8 cellular contexts compared by ENCODE assay signal in genomic region chr6:30556006-30556713, GRCh38. TPM values are rescaled to one million over a fixed set of nuclear protein-coding genes. Genes with fewer than 3 reads are reported as not detected.
DNase-seq lines count a peak whose midpoint lies in the region; ATAC-seq, FAIRE-seq and TF ChIP-seq lines count a peak whose summit lies in the region.

Gene GNL1, minus strand, starts transcription at chr6:30556489. Its CDS starts 286 bp downstream, at chr6:30556203.

- intact Hi-C loops in IMR-90 (cut with micrococcal nuclease), result no loop called here

- TF ChIP-seq POLR2A in IMR-90 (IDR thresholded peaks at IDR 0.05; ENCODE audit: low read depth, low read length), result peak; percentile 83

- peak within 1 kb of the TSS; percentile 97 for H3K9ac ChIP-seq in IMR-90 (ENCODE audit: low read depth, low read length)

- no peak for TF ChIP-seq CTCF in D721Med (IDR thresholded peaks at IDR 0.05; ENCODE audit: insufficient read depth, missing control alignments)
- no peak for TF ChIP-seq CTCF in IMR-90 (conservative IDR thresholded peaks at IDR 0.05; ENCODE audit: low read depth, low read length)
- TF ChIP-seq CTCF in epithelial cell of esophagus (IDR thresholded peaks at IDR 0.05; ENCODE audit: insufficient read depth, low read depth, low read length, missing control alignments), result no peak

- no peaks in the 10 kb centered on the region for H3K9me3 ChIP-seq in IMR-90 (ENCODE audit: control insufficient read depth, insufficient read depth, low read length)

- H4K91ac ChIP-seq in IMR-90 (ENCODE audit: insufficient read depth, low read depth, low read length), result peak within 1 kb of the TSS; percentile 91

- peak within 1 kb of the TSS; percentile 71 to 98 for H4K8ac ChIP-seq in IMR-90 (ENCODE audit: low read depth in 2 of 2, low read length in 2 of 2)

- peaks cover 10 to 72% of the 10 kb centered on the region in 2 experiments for H3K79me1 ChIP-seq in IMR-90 (ENCODE audit: low read depth in 1 of 2, low read length in 2 of 2)

- peak within 1 kb of the TSS; percentile 64; the same call in 1 of the 3 replicates for H2BK15ac ChIP-seq in IMR-90 (ENCODE audit: low read depth, low read length)

- H3K4me2 ChIP-seq in IMR-90 (ENCODE audit: low read depth, low read length), result peak within 1 kb of the TSS; percentile 96

- peaks cover 2% of the 10 kb centered on the region for H3K4me1 ChIP-seq in IMR-90 (ENCODE audit: control insufficient read depth, insufficient read depth, low read length)

- H3K4me3 ChIP-seq in IMR-90 (ENCODE audit: insufficient read depth, low read depth, low read length) (peak within 1 kb of the TSS; percentile 94), epithelial cell of esophagus (ENCODE audit: low read length) (peak within 1 kb of the TSS; percentile 98)

- ATAC-seq in GM21526 (IDR thresholded peaks at IDR 0.05; ENCODE audit: low FRiP score, unreplicated experiment) (peak; percentile 76), IMR-90 (ENCODE audit: low read depth) (peak; percentile 72)

- peak within 1 kb of the TSS; percentile 96 for H3K27ac ChIP-seq in IMR-90 (ENCODE audit: insufficient read depth, low read length)

- peak within 1 kb of the TSS; percentile 97 for H2AFZ ChIP-seq in IMR-90 (replicated peaks; ENCODE audit: low read length, poor library complexity)

- H2AK9ac ChIP-seq in IMR-90 (replicated peaks; ENCODE audit: low read depth, low read length, poor library complexity), result peak within 1 kb of the TSS; percentile 98

- no peak for FAIRE-seq in D721Med (lab: Jason Lieb, UNC)

- peak within 1 kb of the TSS; percentile 95 for H3K14ac ChIP-seq in IMR-90 (replicated peaks; ENCODE audit: low read depth, low read length)

- WGBS in IMR-90 (ENCODE audit: extremely low coverage in 2 of 2, insufficient read length in 1 of 2), 2 experiments, result 0% methylated on average over 17 of the region's 67 CpGs; no CpG with 5 or more reads in 1 of the 2 experiments

- peak within 1 kb of the TSS; percentile 79 for H3K18ac ChIP-seq in IMR-90 (ENCODE audit: low read depth, low read length)

- H2BK120ac ChIP-seq in IMR-90 (ENCODE audit: low read depth, low read length), result peak within 1 kb of the TSS; percentile 84

- H3K9me1 ChIP-seq in IMR-90 (ENCODE audit: insufficient read depth, low read length), result peaks cover 6% of the 10 kb centered on the region; the same call in 1 of the 2 replicates

- H2BK20ac ChIP-seq in IMR-90 (ENCODE audit: low read depth, low read length), result 0 out of 2 replicates have a peak within 1 kb of the TSS, but pooled peaks have one; percentile 22

- H3K23ac ChIP-seq in IMR-90 (ENCODE audit: low read depth, low read length), result peak within 1 kb of the TSS; percentile 84

- peak within 1 kb of the TSS; percentile 98 for H4K5ac ChIP-seq in IMR-90 (ENCODE audit: low read depth, low read length)

- peak within 1 kb of the TSS; percentile 88 for H3K56ac ChIP-seq in IMR-90 (ENCODE audit: extremely low read depth, insufficient read depth, low read length)

- peak within 1 kb of the TSS; percentile 88 for H2BK5ac ChIP-seq in IMR-90 (ENCODE audit: low read depth, low read length, poor library complexity, severe bottlenecking)

- H4K20me1 ChIP-seq in IMR-90 (ENCODE audit: insufficient read depth, low read length), result peaks cover under 1% of the 10 kb centered on the region; the same call in 1 of the 2 replicates

- no peak for TF ChIP-seq RAD21 in IMR-90 (IDR thresholded peaks at IDR 0.05; ENCODE audit: low read length)

- H3K27me3 ChIP-seq in IMR-90 (ENCODE audit: control insufficient read depth, insufficient read depth, low read length), result no peaks in the 10 kb centered on the region

- H2AK5ac ChIP-seq in IMR-90 (ENCODE audit: low read depth, low read length), result peak within 1 kb of the TSS; percentile 87

- BruUV-seq in IMR-90 (replicated peaks; lab: Mats Ljungman, UMichigan), result no TSS peak

- peak; percentile 65 for DNase-seq in D721Med (ENCODE audit: insufficient read length, low spot score)
- peak; percentile 85 for DNase-seq in IMR-90
- peak; percentile 86 for DNase-seq in OCI-M2 (lab: John Stamatoyannopoulos, UW; ENCODE audit: unreplicated experiment)
- DNase-seq in activated T-cell treated with anti-CD3 and anti-CD28 coated beads for 4 hours, result peak; percentile 100
- DNase-seq in epithelial cell of esophagus (ENCODE audit: low read depth), result peak; percentile 97
- peak; percentile 96 for DNase-seq in mucosa of gallbladder (ENCODE audit: low spot score)
- peak; percentile 100 for DNase-seq in stimulated activated CD8-positive, alpha-beta memory T cell treated with anti-CD3 and anti-CD28 coated beads, Interleukin-4, amount 100 ng/mL, for 48 hours

- H3K36me3 ChIP-seq in IMR-90 (ENCODE audit: control insufficient read depth, insufficient read depth, low read length), result peaks cover 25% of the 10 kb centered on the region

- dilution Hi-C loops in IMR-90 (cut with HindIII; ENCODE audit: low sequenced_read_pairs, unreplicated experiment), result no loop called here

- CTCF ChIA-PET in IMR-90 (lab: Yijun Ruan, JAX), result interaction anchor here (1.7 kb wide), 1 partner anchor 11 kb away, joined by 8 read pairs; no protein-coding TSS in a partner anchor

- H3K4ac ChIP-seq in IMR-90 (ENCODE audit: low read depth, low read length), result peak within 1 kb of the TSS; percentile 98

- POLR2A ChIA-PET in IMR-90 (lab: Charles Lee; ENCODE audit: unreplicated experiment), result interaction anchor here (0.6 kb wide), 1 partner anchor 9 kb away, joined by 6 read pairs; no protein-coding TSS in a partner anchor

- in situ Hi-C loops in IMR-90 (cut with MboI; ENCODE audit: low sequenced_read_pairs), result no loop called here

TF ChIP-seq in IMR-90, 13 proteins besides CTCF, POLR2A, EP300 and RAD21:
- no peak for TF ChIP-seq RFX5 (IDR thresholded peaks at IDR 0.05; ENCODE audit: low read depth, low read length)
- no peak for TF ChIP-seq ELK1 (IDR thresholded peaks at IDR 0.05; ENCODE audit: borderline replicate concordance, low read depth, low read length)
- no peak for TF ChIP-seq SMC3 (IDR thresholded peaks at IDR 0.05; ENCODE audit: low read depth, low read length)
- peak; percentile 27; the same call in 1 of the 2 replicates for TF ChIP-seq CEBPB (IDR thresholded peaks at IDR 0.05; ENCODE audit: low read depth, low read length)
- TF ChIP-seq FOS (IDR thresholded peaks at IDR 0.05; ENCODE audit: low read depth, low read length), result 0 out of 2 replicates have a peak, but pooled peaks have one; percentile 2
- no peak for TF ChIP-seq RCOR1 (IDR thresholded peaks at IDR 0.05; ENCODE audit: insufficient replicate concordance, low read length)
- TF ChIP-seq MAFK (IDR thresholded peaks at IDR 0.05; ENCODE audit: low read depth, low read length), result no peak
- TF ChIP-seq USF2 (IDR thresholded peaks at IDR 0.05; ENCODE audit: low read depth, low read length), result peak; percentile 41
- TF ChIP-seq BHLHE40 (IDR thresholded peaks at IDR 0.05; ENCODE audit: low read depth, low read length), result peak; percentile 99
- no peak for TF ChIP-seq CHD1 (IDR thresholded peaks at IDR 0.05; ENCODE audit: low read depth, low read length)
- TF ChIP-seq MAZ (IDR thresholded peaks at IDR 0.05; ENCODE audit: borderline replicate concordance, low read depth, low read length), result peak; percentile 83; the same call in 1 of the 2 replicates
- no peak; the same call in 1 of the 2 replicates for TF ChIP-seq MXI1 (IDR thresholded peaks at IDR 0.05; ENCODE audit: borderline replicate concordance, low read depth, low read length)
- no peak for TF ChIP-seq NFE2L2 (IDR thresholded peaks at IDR 0.05; ENCODE audit: low read depth, low read length)
TF ChIP-seq in IMR-90: peak in this region for 5.

RNA-seq across cellular contexts. Expression of gene GNL1, which starts in this region (rescaled TPM):
- total RNA-seq in IMR-90 (2012; rRNA removed) (33.9 and 40.5 TPM in 2 replicates), mucosa of gallbladder (68.1 TPM)
- polyA plus RNA-seq in IMR-90 (2012; rRNA removed), result 43.7 and 44.0 TPM in 2 replicates
- polyA plus RNA-seq in IMR-90 (2012; cell fraction: cytosol; rRNA removed), result 27.9 and 33.6 TPM in 2 replicates
- polyA plus RNA-seq in IMR-90 (2012; cell fraction: nucleus; rRNA removed; ENCODE audit: low replicate concordance), result 45.1 and 54.4 TPM in 2 replicates

Comparison
In these comparisons a context has a peak if more than half of its experiments do, and no peak if none do; other contexts are left out.
1. Peak in every context shown above with its lines: DNase-seq, ATAC-seq, H3K4me3 ChIP-seq and H3K27ac ChIP-seq.